12 cellular contexts compared by ENCODE assay signal in genomic region chr5:128228506-128228905, GRCh38.
A peak's percentile ranks its signal among the peaks of the same experiment; 100 is the strongest.
DNase-seq lines count a peak whose midpoint lies in the region; TF ChIP-seq lines count a peak whose summit lies in the region.
"Had no signal": no experiment of that assay in that cellular context is flagged by ENCODE, and none has a peak within 500 bp of the region (broad histone marks: within the 10 kb centered on the region; RNA-seq: fewer than 3 reads in every experiment).

No MANE protein-coding gene starts in this region.

- no peaks in the 10 kb centered on the region for H3K79me2 ChIP-seq in GM23248 (ENCODE audit: insufficient read depth)

- in situ Hi-C loops in GM23248 (cut with MboI) = no loop called here

- no peak overlapping the region for H3K4me3 ChIP-seq in GM23248
- no peak overlapping the region for H3K4me3 ChIP-seq in foreskin fibroblast (ENCODE audit: low read depth in 1 of 2, low read length in 2 of 2)
- H3K4me3 ChIP-seq: dorsolateral prefrontal cortex, mucosa of descending colon, thoracic aorta had no signal

- no peaks in the 10 kb centered on the region for H3K9me3 ChIP-seq in GM23248 (ENCODE audit: low read depth)
- H3K9me3 ChIP-seq: mucosa of descending colon, thoracic aorta had no signal

- DNase-seq in GM23248 (peak; percentile 70), foreskin fibroblast (peak; percentile 57 to 80), renal cortical epithelial cell (ENCODE audit: low read depth) (peak; percentile 84), NCI-H748 (lab: John Stamatoyannopoulos, UW; ENCODE audit: unreplicated experiment) (no peak), NCI-H345 (lab: John Stamatoyannopoulos, UW) (no peak), NCI-H146 (lab: John Stamatoyannopoulos, UW) (no peak)
- DNase-seq: activated CD8-positive, alpha-beta T cell treated with anti-CD3 and anti-CD28 coated beads, Interleukin-2, amount 10 ng/mL, durations not matched to agents 7 days and 5 days; activated effector memory CD4-positive, alpha-beta T cell treated with Interleukin-2 at 50 U/mL for 16 hours; dorsolateral prefrontal cortex; mucosa of descending colon had no signal

- H3K36me3 ChIP-seq in GM23248 (ENCODE audit: low read depth) = no peaks in the 10 kb centered on the region
- H3K36me3 ChIP-seq: thoracic aorta had no signal

- H4K20me1 ChIP-seq in GM23248 (ENCODE audit: insufficient read depth) = no peaks in the 10 kb centered on the region

- peak overlapping the region; percentile 37 for H3K4me2 ChIP-seq in GM23248 (ENCODE audit: unreplicated experiment)

- H3K9ac ChIP-seq in GM23248 = no peak overlapping the region

- H3K4me1 ChIP-seq in GM23248 (ENCODE audit: insufficient read depth) = peaks cover 19% of the 10 kb centered on the region

- TF ChIP-seq CTCF in VCaP (conservative IDR thresholded peaks at IDR 0.05) = no peak
- TF ChIP-seq CTCF in foreskin fibroblast (IDR thresholded peaks at IDR 0.05; ENCODE audit: low read depth, low read length) = no peak

- H3K9me2 ChIP-seq in GM23248 (ENCODE audit: insufficient read depth) = no peaks in the 10 kb centered on the region

- H3F3A ChIP-seq in GM23248 (ENCODE audit: insufficient read depth) = peaks cover 13% of the 10 kb centered on the region

- no peak overlapping the region for H2AFZ ChIP-seq in GM23248

- 2 to 3% methylated on average over 3 of the region's 3 CpGs for WGBS in GM23248 (ENCODE audit: low coverage in 1 of 2, low lambda C conversion rate in 2 of 2, missing lambda C conversion rate in 2 of 2), 2 experiments

- 0 out of 2 replicates have a peak, but pooled peaks cover 2% of the 10 kb centered on the region for H3K27me3 ChIP-seq in GM23248 (replicated peaks; ENCODE audit: insufficient read depth)
- H3K27me3 ChIP-seq: dorsolateral prefrontal cortex had no signal

- H3K27ac ChIP-seq in GM23248 (peak overlapping the region; percentile 63), VCaP (peak overlapping the region; percentile 33)
- H3K27ac ChIP-seq: dorsolateral prefrontal cortex, thoracic aorta had no signal

Comparison
In these comparisons a context has a peak if more than half of its experiments do, and no peak if none do; other contexts are left out.
1. DNase-seq: peak in GM23248 (single experiment), foreskin fibroblast (2 of 2) and renal cortical epithelial cell (single experiment); none in NCI-H748 (single experiment), NCI-H345 (single experiment) and NCI-H146 (single experiment).